In genomic region chr5:140182803-140183367, GRCh38 we compare ENCODE assay signal across 11 cellular contexts. TPM values are rescaled to one million over a fixed set of nuclear protein-coding genes. Genes with fewer than 3 reads are reported as not detected.
DNase-seq lines count a peak whose midpoint lies in the region; ATAC-seq and TF ChIP-seq lines count a peak whose summit lies in the region.
"Had no signal": no experiment of that assay in that cellular context is flagged by ENCODE, and none has a peak within 500 bp of the region (broad histone marks: within the 10 kb centered on the region; RNA-seq: fewer than 3 reads in every experiment).

No MANE protein-coding gene starts in this region.

- no peaks in the 10 kb centered on the region for H3K36me3 Mint-ChIP-seq in brain

- POLR2A ChIA-PET in IMR-90 (lab: Charles Lee; ENCODE audit: unreplicated experiment): no interaction called here

- no peak overlapping the region for H2BK120ac ChIP-seq in IMR-90 (ENCODE audit: low read depth, low read length)

- no peak overlapping the region; the same call in 1 of the 2 replicates for H3K23ac ChIP-seq in IMR-90 (ENCODE audit: low read depth, low read length)

- no peaks in the 10 kb centered on the region for H3K27me3 ChIP-seq in IMR-90 (ENCODE audit: control insufficient read depth, insufficient read depth, low read length)
- no peaks in the 10 kb centered on the region for H3K27me3 ChIP-seq in subcutaneous abdominal adipose tissue (ENCODE audit: control insufficient read depth in 5 of 5, insufficient read depth in 4 of 5, low read length in 5 of 5)

- CTCF ChIA-PET in IMR-90 (lab: Yijun Ruan, JAX): no interaction called here

- H3K36me3 ChIP-seq in IMR-90 (ENCODE audit: control insufficient read depth, insufficient read depth, low read length) (no peaks in the 10 kb centered on the region), subcutaneous abdominal adipose tissue (ENCODE audit: control insufficient read depth in 5 of 5, insufficient read depth in 5 of 5, low read length in 5 of 5) (no peaks in the 10 kb centered on the region)

- H3K4me1 Mint-ChIP-seq in brain: peaks cover 39% of the 10 kb centered on the region

- TF ChIP-seq RAD21 in IMR-90 (IDR thresholded peaks at IDR 0.05; ENCODE audit: low read length): no peak

- peak overlapping the region; percentile 2 to 67; a peak in 1 of 4 replicates for H4K8ac ChIP-seq in IMR-90 (ENCODE audit: low read depth in 2 of 2, low read length in 2 of 2)

- no peak overlapping the region for H3K9ac ChIP-seq in IMR-90 (ENCODE audit: low read depth, low read length)
- peak overlapping the region in 3 of 5 donors; percentile 31 to 54 (median 45) for H3K9ac ChIP-seq in subcutaneous abdominal adipose tissue (ENCODE audit: low read length in 5 of 5)
- H3K9ac ChIP-seq: parathyroid adenoma had no signal

- H3K4me3 ChIP-seq in IMR-90 (ENCODE audit: insufficient read depth, low read depth, low read length): no peak overlapping the region
- H3K4me3 ChIP-seq in subcutaneous abdominal adipose tissue (ENCODE audit: low read depth in 1 of 5, low read length in 5 of 5): peak overlapping the region in 1 of 5 donors; percentile 11

- H3K4ac ChIP-seq in IMR-90 (ENCODE audit: low read depth, low read length): no peak overlapping the region

- intact Hi-C loops in IMR-90 (cut with micrococcal nuclease): loop anchor here (5.0 kb wide), 1 partner anchor 39 kb away; no protein-coding TSS in a partner anchor

- H2BK15ac ChIP-seq in IMR-90 (ENCODE audit: low read depth, low read length): no peak overlapping the region

- in situ Hi-C loops in IMR-90 (cut with MboI; ENCODE audit: low sequenced_read_pairs): no loop called here

- no peak overlapping the region for H2BK5ac ChIP-seq in IMR-90 (ENCODE audit: low read depth, low read length, poor library complexity, severe bottlenecking)

- H3K14ac ChIP-seq in IMR-90 (replicated peaks; ENCODE audit: low read depth, low read length): 0 out of 2 replicates have a peak overlapping the region, but pooled peaks have one; percentile 4

- 44% methylated on average over 4 of the region's 5 CpGs; no CpG with 5 or more reads in 1 of the 2 experiments for WGBS in IMR-90 (ENCODE audit: extremely low coverage in 2 of 2, insufficient read length in 1 of 2), 2 experiments

- no peak for TF ChIP-seq CTCF in IMR-90 (conservative IDR thresholded peaks at IDR 0.05; ENCODE audit: low read depth, low read length)
- TF ChIP-seq CTCF in brain (conservative IDR thresholded peaks at IDR 0.05): no peak

- DNase-seq in IMR-90 (peak; percentile 44), kidney glomerular epithelial cell (lab: John Stamatoyannopoulos, UW) (peak; percentile 27), iPS-NIHi7 (ENCODE audit: extremely low spot score) (no peak), cortex of kidney (lab: John Stamatoyannopoulos, UW) (no peak)
- no peak for DNase-seq in activated effector memory CD4-positive, alpha-beta T cell treated with anti-CD3 and anti-CD28 coated beads, Interleukin-2, amount 50 U/mL, for 16 hours
- DNase-seq: central memory CD4-positive, alpha-beta T cell; T-helper 2 cell had no signal

- H3K27ac ChIP-seq in IMR-90 (ENCODE audit: insufficient read depth, low read length) (no peak overlapping the region), subcutaneous abdominal adipose tissue (ENCODE audit: low read depth, low read length) (peak overlapping the region; percentile 68)
- H3K27ac ChIP-seq: parathyroid adenoma had no signal

- no peak overlapping the region for H2AK9ac ChIP-seq in IMR-90 (replicated peaks; ENCODE audit: low read depth, low read length, poor library complexity)

- no peak overlapping the region for H2BK20ac ChIP-seq in IMR-90 (ENCODE audit: low read depth, low read length)

- H3K4me3 Mint-ChIP-seq in brain: peak overlapping the region in 4 of 5 experiments; percentile 28 to 60 (median 48)

- BruUV-seq in IMR-90 (replicated peaks; lab: Mats Ljungman, UMichigan): no TSS peak

- ATAC-seq in IMR-90 (ENCODE audit: low read depth): peak; percentile 64
- no peak for ATAC-seq in HG02884 (IDR thresholded peaks at IDR 0.05; ENCODE audit: unreplicated experiment)

- no peak overlapping the region; the same call in 1 of the 2 replicates for H3K18ac ChIP-seq in IMR-90 (ENCODE audit: low read depth, low read length)

- no peaks in the 10 kb centered on the region; the same call in 1 of the 2 replicates for H3K9me1 ChIP-seq in IMR-90 (ENCODE audit: insufficient read depth, low read length)

- peaks cover 0 to 4% (median 0%) of the 10 kb centered on the region in 5 experiments for H3K9me3 Mint-ChIP-seq in brain

- no peaks in the 10 kb centered on the region for H3K9me3 ChIP-seq in IMR-90 (ENCODE audit: control insufficient read depth, insufficient read depth, low read length)
- H3K9me3 ChIP-seq in subcutaneous abdominal adipose tissue (ENCODE audit: control insufficient read depth in 5 of 5, low read length in 5 of 5): no peaks in the 10 kb centered on the region

- no peak overlapping the region for H4K91ac ChIP-seq in IMR-90 (ENCODE audit: insufficient read depth, low read depth, low read length)

- H3K56ac ChIP-seq in IMR-90 (ENCODE audit: extremely low read depth, insufficient read depth, low read length): no peak overlapping the region

- peaks cover 0 to 3% of the 10 kb centered on the region in 2 experiments; a peak in 1 of 4 replicates for H3K79me1 ChIP-seq in IMR-90 (ENCODE audit: low read depth in 1 of 2, low read length in 2 of 2)

- H4K5ac ChIP-seq in IMR-90 (ENCODE audit: low read depth, low read length): peak overlapping the region; percentile 24; the same call in 1 of the 2 replicates

- H3K27ac Mint-ChIP-seq in brain: peak overlapping the region; percentile 66 to 89 (median 77)

- no peaks in the 10 kb centered on the region for H3K27me3 Mint-ChIP-seq in brain

- H4K20me1 ChIP-seq in IMR-90 (ENCODE audit: insufficient read depth, low read length): no peaks in the 10 kb centered on the region

- no peak for TF ChIP-seq POLR2A in IMR-90 (IDR thresholded peaks at IDR 0.05; ENCODE audit: low read depth, low read length)

- H3K4me1 ChIP-seq in IMR-90 (ENCODE audit: control insufficient read depth, insufficient read depth, low read length) (peaks cover 6% of the 10 kb centered on the region), subcutaneous abdominal adipose tissue (ENCODE audit: control insufficient read depth in 5 of 5, insufficient read depth in 5 of 5, low read length in 5 of 5) (peaks cover 0 to 63% (median 50%) of the 10 kb centered on the region in 5 donors)

- H2AFZ ChIP-seq in IMR-90 (replicated peaks; ENCODE audit: low read length, poor library complexity): peak overlapping the region; percentile 58
- H2AFZ ChIP-seq: parathyroid adenoma had no signal

- dilution Hi-C loops in IMR-90 (cut with HindIII; ENCODE audit: low sequenced_read_pairs, unreplicated experiment): no loop called here

- no peak overlapping the region for H3K4me2 ChIP-seq in IMR-90 (ENCODE audit: low read depth, low read length)

- H2AK5ac ChIP-seq in IMR-90 (ENCODE audit: low read depth, low read length): no peak overlapping the region

TF ChIP-seq in IMR-90, 13 proteins besides CTCF, POLR2A, EP300 and RAD21:
- TF ChIP-seq FOS (IDR thresholded peaks at IDR 0.05; ENCODE audit: low read depth, low read length) (no peak), MAZ (IDR thresholded peaks at IDR 0.05; ENCODE audit: borderline replicate concordance, low read depth, low read length) (no peak), BHLHE40 (IDR thresholded peaks at IDR 0.05; ENCODE audit: low read depth, low read length) (no peak), SMC3 (IDR thresholded peaks at IDR 0.05; ENCODE audit: low read depth, low read length) (no peak)

RNA-seq across cellular contexts. Expression of gene CYSTM1, which starts 7.9 kb away (rescaled TPM):
- total RNA-seq in IMR-90 (2012; rRNA removed): 6.7 and 7.3 TPM in 2 replicates
- polyA plus RNA-seq in IMR-90 (2012; rRNA removed) (15.0 and 16.3 TPM in 2 replicates), brain (ENCODE audit: insufficient read depth, low read depth, low replicate concordance) (119 TPM)
- polyA plus RNA-seq in IMR-90 (2012; cell fraction: cytosol; rRNA removed): 19.3 and 25.4 TPM in 2 replicates
- 3.4 and 8.3 TPM in 2 replicates for polyA plus RNA-seq in IMR-90 (2012; cell fraction: nucleus; rRNA removed; ENCODE audit: low replicate concordance)

RNA-seq across cellular contexts. Expression of gene IGIP, which starts 57.1 kb away (rescaled TPM):
- 5.0 and 6.7 TPM in 2 replicates for total RNA-seq in IMR-90 (2012; rRNA removed)
- polyA plus RNA-seq in IMR-90 (2012; rRNA removed): 0.83 and 1.2 TPM in 2 replicates
- 0.16 and 0.32 TPM in 2 replicates for polyA plus RNA-seq in IMR-90 (2012; cell fraction: cytosol; rRNA removed)
- 0.65 and 4.4 TPM in 2 replicates for polyA plus RNA-seq in IMR-90 (2012; cell fraction: nucleus; rRNA removed; ENCODE audit: low replicate concordance)
- polyA plus RNA-seq in brain (ENCODE audit: insufficient read depth, low read depth, low replicate concordance): 3.7 TPM

Comparison
In these comparisons a context has a peak if more than half of its experiments do, and no peak if none do; other contexts are left out.
1. DNase-seq: peak in IMR-90 (single experiment) and kidney glomerular epithelial cell (single experiment); none in iPS-NIHi7 (single experiment), cortex of kidney (single experiment) and activated effector memory CD4-positive, alpha-beta T cell treated with anti-CD3 and anti-CD28 coated beads, Interleukin-2, amount 50 U/mL, for 16 hours (single experiment).